In the genomic region with DNA sequence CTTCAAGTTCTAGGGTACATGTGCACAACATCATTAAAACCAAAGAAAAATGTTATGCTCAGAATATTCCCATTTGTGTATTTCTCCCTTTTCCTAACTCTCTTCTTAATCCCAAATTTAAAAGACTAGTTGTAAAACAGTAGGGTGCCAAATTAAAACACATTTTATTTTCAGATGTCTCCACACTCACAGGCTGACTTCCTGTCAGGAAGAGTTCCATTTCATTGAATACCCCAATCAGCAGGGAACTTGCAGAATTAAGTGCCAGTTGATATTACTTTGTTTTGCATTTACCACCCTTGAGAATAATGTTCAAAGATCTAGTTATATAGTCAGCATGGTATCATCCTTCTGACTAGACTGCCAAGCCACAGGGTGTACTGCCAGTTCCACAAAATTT, we compare ENCODE assay signal across 15 cellular contexts.
DNase-seq lines count a peak whose midpoint lies in the region; FAIRE-seq and TF ChIP-seq lines count a peak whose summit lies in the region.
"Had no signal": no experiment of that assay in that cellular context is flagged by ENCODE, and none has a peak within 500 bp of the region (broad histone marks: within the 10 kb centered on the region; RNA-seq: fewer than 3 reads in every experiment).

No MANE protein-coding gene starts in this region.

- CTCF ChIA-PET in SK-N-SH (lab: Yijun Ruan, JAX), result no interaction called here

- peaks cover 3% of the 10 kb centered on the region for H3F3A ChIP-seq in SK-N-SH (replicated peaks; ENCODE audit: insufficient read depth)

- no peak overlapping the region for H3K27ac Mint-ChIP-seq in immature natural killer cell
- H3K27ac Mint-ChIP-seq: CD4-positive, alpha-beta memory T cell; T-cell had no signal

- TF ChIP-seq RAD21 in SK-N-SH (IDR thresholded peaks at IDR 0.05; ENCODE audit: low read length), result no peak

- H3K9me2 ChIP-seq in SK-N-SH, result no peaks in the 10 kb centered on the region; the same call in 1 of the 2 replicates

- POLR2A ChIA-PET in SK-N-SH (lab: Yijun Ruan, JAX), result no interaction called here

- H3K4me2 ChIP-seq in SK-N-SH, result no peak overlapping the region

- H2AFZ ChIP-seq in SK-N-SH (ENCODE audit: low read depth), result no peak overlapping the region
- H2AFZ ChIP-seq: GM23248 had no signal

- DNase-seq in SK-N-MC (ENCODE audit: low read depth, low spot score) (peak; percentile 98), fibroblast of mammary gland (ENCODE audit: low read depth) (peak; percentile 25), SK-N-SH (no peak), amniotic stem cell (lab: John Stamatoyannopoulos, UW) (no peak), D721Med (ENCODE audit: insufficient read length, low spot score) (no peak), immature natural killer cell (no peak)
- DNase-seq: BE2C; Calu3; CD4-positive, alpha-beta memory T cell; GM23248; NCI-H1436; NCI-H2081; NCI-H510A treated with DMSO at 0.1 percent for 48 hours; T-cell had no signal

- FAIRE-seq in D721Med (lab: Jason Lieb, UNC), result no peak

- no peaks in the 10 kb centered on the region for H3K27me3 Mint-ChIP-seq in immature natural killer cell (ENCODE audit: low read depth in 3 of 3)
- H3K27me3 Mint-ChIP-seq: CD4-positive, alpha-beta memory T cell; T-cell had no signal

- H3K9me3 Mint-ChIP-seq in immature natural killer cell, result no peaks in the 10 kb centered on the region
- H3K9me3 Mint-ChIP-seq: CD4-positive, alpha-beta memory T cell; T-cell had no signal

- H3K36me3 ChIP-seq in HUES6 (ENCODE audit: control insufficient read depth, insufficient read depth, low read length) (no peaks in the 10 kb centered on the region), SK-N-MC (ENCODE audit: insufficient read depth, low read length) (no peaks in the 10 kb centered on the region), SK-N-SH (replicated peaks in 1 of 2; ENCODE audit: control insufficient read depth in 1 of 2, insufficient read depth in 2 of 2, low read length in 1 of 2) (no peaks in the 10 kb centered on the region)
- H3K36me3 ChIP-seq: BE2C had no signal

- no peaks in the 10 kb centered on the region for H4K20me1 ChIP-seq in SK-N-SH (ENCODE audit: insufficient read depth)

- H3K4me3 ChIP-seq in HUES6 (ENCODE audit: low read depth, low read length) (no peak overlapping the region), SK-N-MC (peak overlapping the region; percentile 1; the same call in 1 of the 2 replicates), fibroblast of mammary gland (ENCODE audit: control insufficient read depth, low read depth, low read length) (no peak overlapping the region), SK-N-SH (ENCODE audit: low read depth in 2 of 2, low read length in 1 of 2) (no peak overlapping the region)
- H3K4me3 ChIP-seq: GM23248 had no signal

- H3K36me3 Mint-ChIP-seq in immature natural killer cell, result peaks cover 5 to 15% (median 12%) of the 10 kb centered on the region in 3 donors

- H3K27me3 ChIP-seq in HUES6 (ENCODE audit: control insufficient read depth, insufficient read depth, low read length) (no peaks in the 10 kb centered on the region), SK-N-SH (ENCODE audit: insufficient read depth) (no peaks in the 10 kb centered on the region)
- H3K27me3 ChIP-seq: BE2C had no signal

- no peak overlapping the region for H3K4me3 Mint-ChIP-seq in immature natural killer cell
- H3K4me3 Mint-ChIP-seq: CD4-positive, alpha-beta memory T cell; T-cell had no signal

- H3K27ac ChIP-seq in HUES6 (ENCODE audit: low read depth, low read length) (peak overlapping the region; percentile 25; the same call in 1 of the 2 replicates), SK-N-MC (no peak overlapping the region), SK-N-SH (ENCODE audit: low read depth in 2 of 2, low read length in 1 of 2) (no peak overlapping the region)
- H3K27ac ChIP-seq: GM23248 had no signal

- H3K9me3 ChIP-seq in HUES6 (ENCODE audit: control insufficient read depth, insufficient read depth, low read depth, low read length) (no peaks in the 10 kb centered on the region), SK-N-MC (ENCODE audit: low read depth, low read length) (no peaks in the 10 kb centered on the region), SK-N-SH (no peaks in the 10 kb centered on the region)
- H3K9me3 ChIP-seq: BE2C had no signal

- TF ChIP-seq CTCF in fibroblast of mammary gland (conservative IDR thresholded peaks at IDR 0.05; ENCODE audit: control insufficient read depth, insufficient read depth, low read depth, low read length) (no peak), SK-N-SH (IDR thresholded peaks at IDR 0.05) (no peak), D721Med (IDR thresholded peaks at IDR 0.05; ENCODE audit: insufficient read depth, missing control alignments) (no peak)

- H3K79me2 ChIP-seq in SK-N-SH (ENCODE audit: insufficient read depth), result no peaks in the 10 kb centered on the region

- no peak overlapping the region for H3K9ac ChIP-seq in HUES6 (ENCODE audit: low read length)
- H3K9ac ChIP-seq in SK-N-MC (ENCODE audit: insufficient read length), result no peak overlapping the region
- no peak overlapping the region for H3K9ac ChIP-seq in SK-N-SH
- H3K9ac ChIP-seq: GM23248 had no signal

- no peak for TF ChIP-seq EP300 in SK-N-SH (IDR thresholded peaks at IDR 0.05; ENCODE audit: borderline replicate concordance in 1 of 2, low read depth in 1 of 2, low read length in 1 of 2)

- H3K4me1 ChIP-seq in HUES6 (ENCODE audit: control insufficient read depth, insufficient read depth, low read length), result peaks cover 21% of the 10 kb centered on the region
- H3K4me1 ChIP-seq in SK-N-SH (ENCODE audit: control insufficient read depth in 1 of 2, insufficient read depth in 2 of 2, low read depth in 1 of 2, low read length in 1 of 2), result peaks cover 0 to 11% of the 10 kb centered on the region in 2 experiments; a peak in 2 of 4 replicates

- H3K4me1 Mint-ChIP-seq in immature natural killer cell, result no peaks in the 10 kb centered on the region

TF ChIP-seq in SK-N-SH, 30 proteins besides CTCF, POLR2A, EP300 and RAD21:
- no peak for TF ChIP-seq EZH2phosphoT487 (IDR thresholded peaks at IDR 0.05; ENCODE audit: borderline replicate concordance, low read depth)
- TF ChIP-seq MEF2A (IDR thresholded peaks at IDR 0.05; ENCODE audit: borderline replicate concordance, low read depth), result no peak
- no peak for TF ChIP-seq POLR2AphosphoS5 (IDR thresholded peaks at IDR 0.05; ENCODE audit: low read depth, low read length)
- no peak for TF ChIP-seq YY1 (IDR thresholded peaks at IDR 0.05; ENCODE audit: low read depth)
- no peak for TF ChIP-seq GABPA (IDR thresholded peaks at IDR 0.05; ENCODE audit: low read depth)
- TF ChIP-seq NFIC (IDR thresholded peaks at IDR 0.05; ENCODE audit: borderline replicate concordance), result no peak
- no peak for TF ChIP-seq NRF1 (IDR thresholded peaks at IDR 0.05; ENCODE audit: low read depth, low read length)
- no peak for TF ChIP-seq RFX5 (IDR thresholded peaks at IDR 0.05; ENCODE audit: low read length)
- TF ChIP-seq, protein P1, sequence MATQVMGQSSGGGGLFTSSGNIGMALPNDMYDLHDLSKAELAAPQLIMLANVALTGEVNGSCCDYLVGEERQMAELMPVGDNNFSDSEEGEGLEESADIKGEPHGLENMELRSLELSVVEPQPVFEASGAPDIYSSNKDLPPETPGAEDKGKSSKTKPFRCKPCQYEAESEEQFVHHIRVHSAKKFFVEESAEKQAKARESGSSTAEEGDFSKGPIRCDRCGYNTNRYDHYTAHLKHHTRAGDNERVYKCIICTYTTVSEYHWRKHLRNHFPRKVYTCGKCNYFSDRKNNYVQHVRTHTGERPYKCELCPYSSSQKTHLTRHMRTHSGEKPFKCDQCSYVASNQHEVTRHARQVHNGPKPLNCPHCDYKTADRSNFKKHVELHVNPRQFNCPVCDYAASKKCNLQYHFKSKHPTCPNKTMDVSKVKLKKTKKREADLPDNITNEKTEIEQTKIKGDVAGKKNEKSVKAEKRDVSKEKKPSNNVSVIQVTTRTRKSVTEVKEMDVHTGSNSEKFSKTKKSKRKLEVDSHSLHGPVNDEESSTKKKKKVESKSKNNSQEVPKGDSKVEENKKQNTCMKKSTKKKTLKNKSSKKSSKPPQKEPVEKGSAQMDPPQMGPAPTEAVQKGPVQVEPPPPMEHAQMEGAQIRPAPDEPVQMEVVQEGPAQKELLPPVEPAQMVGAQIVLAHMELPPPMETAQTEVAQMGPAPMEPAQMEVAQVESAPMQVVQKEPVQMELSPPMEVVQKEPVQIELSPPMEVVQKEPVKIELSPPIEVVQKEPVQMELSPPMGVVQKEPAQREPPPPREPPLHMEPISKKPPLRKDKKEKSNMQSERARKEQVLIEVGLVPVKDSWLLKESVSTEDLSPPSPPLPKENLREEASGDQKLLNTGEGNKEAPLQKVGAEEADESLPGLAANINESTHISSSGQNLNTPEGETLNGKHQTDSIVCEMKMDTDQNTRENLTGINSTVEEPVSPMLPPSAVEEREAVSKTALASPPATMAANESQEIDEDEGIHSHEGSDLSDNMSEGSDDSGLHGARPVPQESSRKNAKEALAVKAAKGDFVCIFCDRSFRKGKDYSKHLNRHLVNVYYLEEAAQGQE (IDR thresholded peaks at IDR 0.05; ENCODE audit: low read depth, low read length), result no peak
- no peak for TF ChIP-seq RXRA (IDR thresholded peaks at IDR 0.05; ENCODE audit: borderline replicate concordance, low read depth)
- TF ChIP-seq FOXM1 (IDR thresholded peaks at IDR 0.05; ENCODE audit: low read depth), result no peak
- no peak for TF ChIP-seq RCOR1 (IDR thresholded peaks at IDR 0.05; ENCODE audit: low read length)
- TF ChIP-seq SMC3 (IDR thresholded peaks at IDR 0.05; ENCODE audit: low read depth, low read length), result no peak
- no peak for TF ChIP-seq SIN3A (IDR thresholded peaks at IDR 0.05; ENCODE audit: borderline replicate concordance, low read depth, low read length)
- no peak for TF ChIP-seq FOSL2 (IDR thresholded peaks at IDR 0.05; ENCODE audit: borderline replicate concordance, low read depth)
- TF ChIP-seq, protein P2, sequence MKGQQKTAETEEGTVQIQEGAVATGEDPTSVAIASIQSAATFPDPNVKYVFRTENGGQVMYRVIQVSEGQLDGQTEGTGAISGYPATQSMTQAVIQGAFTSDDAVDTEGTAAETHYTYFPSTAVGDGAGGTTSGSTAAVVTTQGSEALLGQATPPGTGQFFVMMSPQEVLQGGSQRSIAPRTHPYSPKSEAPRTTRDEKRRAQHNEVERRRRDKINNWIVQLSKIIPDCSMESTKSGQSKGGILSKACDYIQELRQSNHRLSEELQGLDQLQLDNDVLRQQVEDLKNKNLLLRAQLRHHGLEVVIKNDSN (IDR thresholded peaks at IDR 0.05; ENCODE audit: borderline replicate concordance, low read depth), result no peak

Comparison
In these comparisons a context has a peak if more than half of its experiments do, and no peak if none do; other contexts are left out.
1. DNase-seq: peak in SK-N-MC (single experiment) and fibroblast of mammary gland (single experiment); none in SK-N-SH (single experiment), amniotic stem cell (single experiment), D721Med (single experiment) and immature natural killer cell (0 of 3).